ENCODE assay signal across 20 cellular contexts in the genomic region with DNA sequence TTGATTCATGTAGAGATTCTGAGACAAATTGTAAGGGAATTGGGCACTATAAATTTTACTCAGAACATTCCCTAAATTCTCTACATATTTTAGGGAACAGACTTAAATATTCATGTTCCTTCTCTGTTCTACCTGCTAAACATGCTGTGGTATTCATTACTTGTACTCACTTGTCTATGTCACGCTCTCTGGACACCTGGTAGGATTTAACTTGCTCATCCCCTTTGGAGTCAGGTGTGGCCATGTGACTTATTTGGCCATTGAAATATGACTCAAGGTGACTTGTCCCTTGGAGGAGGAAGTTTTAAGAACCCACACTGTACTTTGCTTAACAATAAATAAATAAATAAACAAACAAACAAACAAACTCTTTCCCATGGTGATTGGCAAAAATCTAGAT.
"Had no signal": no experiment of that assay in that cellular context is flagged by ENCODE, and none has a peak within 500 bp of the region (broad histone marks: within the 10 kb centered on the region; RNA-seq: fewer than 3 reads in every experiment).

No MANE protein-coding gene starts in this region.

- ATAC-seq: activated CD8-positive, alpha-beta T cell treated with anti-CD3 and anti-CD28 coated beads for 36 hours; T-helper 17 cell had no signal

- H3K27ac Mint-ChIP-seq: activated B cell treated with CpG ODN at 0.5 μM for 24 hours; activated CD8-positive, alpha-beta T cell treated with anti-CD3 and anti-CD28 coated beads for 36 hours; activated naive CD8-positive, alpha-beta T cell treated with anti-CD3 and anti-CD28 coated beads, Interleukin-2, amount 10 ng/mL, durations not matched to agents 7 days and 5 days; IgD-negative memory B cell; T-helper 17 cell had no signal

- H3K27me3 Mint-ChIP-seq: activated B cell treated with CpG ODN at 0.5 μM for 24 hours; activated CD8-positive, alpha-beta T cell treated with anti-CD3 and anti-CD28 coated beads for 36 hours; activated naive CD8-positive, alpha-beta T cell treated with anti-CD3 and anti-CD28 coated beads, Interleukin-2, amount 10 ng/mL, durations not matched to agents 7 days and 5 days; central memory CD8-positive, alpha-beta T cell; IgD-negative memory B cell; T-helper 17 cell had no signal

- DNase-seq: activated B cell treated with CpG ODN at 0.5 μM for 24 hours; activated CD8-positive, alpha-beta memory T cell treated with anti-CD3 and anti-CD28 coated beads, Interleukin-2, amount 50 U/mL, for 4 hours; activated CD8-positive, alpha-beta T cell treated with anti-CD3 and anti-CD28 coated beads for 36 hours; activated naive CD4-positive, alpha-beta T cell treated with anti-CD3 and anti-CD28 coated beads, Interleukin-2, amount 50 U/mL, for 16 hours; activated naive CD8-positive, alpha-beta T cell treated with anti-CD3 and anti-CD28 coated beads, Interleukin-2, amount 10 ng/mL, durations not matched to agents 7 days and 5 days; adrenal gland; anterior cingulate cortex; MM.1S; NCI-H1105 treated with DMSO at 0.1 percent for 48 hours; NCI-H1436 treated with DMSO at 0.1 percent for 48 hours; NCI-H187; NCI-H2081; NCI-H510A treated with DMSO at 0.1 percent for 48 hours; NCI-H69; Peyer's patch; SHP77 treated with DMSO at 0.1 percent for 48 hours; T-helper 17 cell; T-helper 9 cell had no signal

- H3K4me1 Mint-ChIP-seq: activated B cell treated with CpG ODN at 0.5 μM for 24 hours; activated naive CD8-positive, alpha-beta T cell treated with anti-CD3 and anti-CD28 coated beads, Interleukin-2, amount 10 ng/mL, durations not matched to agents 7 days and 5 days; central memory CD8-positive, alpha-beta T cell; IgD-negative memory B cell; T-helper 17 cell had no signal

- H3K27me3 ChIP-seq: adrenal gland, Peyer's patch had no signal

- H3K4me3 ChIP-seq: adrenal gland, Peyer's patch had no signal

- H3K4me1 ChIP-seq: adrenal gland, Peyer's patch had no signal

- H3K4me3 Mint-ChIP-seq: activated B cell treated with CpG ODN at 0.5 μM for 24 hours; activated CD8-positive, alpha-beta T cell treated with anti-CD3 and anti-CD28 coated beads for 36 hours; activated naive CD8-positive, alpha-beta T cell treated with anti-CD3 and anti-CD28 coated beads, Interleukin-2, amount 10 ng/mL, durations not matched to agents 7 days and 5 days; central memory CD8-positive, alpha-beta T cell; IgD-negative memory B cell; T-helper 17 cell had no signal

- H3K27ac ChIP-seq: adrenal gland, Peyer's patch had no signal

- H3K36me3 Mint-ChIP-seq: activated naive CD8-positive, alpha-beta T cell treated with anti-CD3 and anti-CD28 coated beads, Interleukin-2, amount 10 ng/mL, durations not matched to agents 7 days and 5 days; IgD-negative memory B cell had no signal

- H3K36me3 ChIP-seq: adrenal gland, Peyer's patch had no signal
